In genomic region chr14:22994762-22995275, GRCh38 we compare ENCODE assay signal across 1 cellular context.
TF ChIP-seq lines count a peak whose summit lies in the region.

No MANE protein-coding gene starts in this region.

TF ChIP-seq in A549, 52 proteins besides CTCF, POLR2A, EP300 and RAD21:
- TF ChIP-seq HEYL (CRISPR knock-in tag; IDR thresholded peaks at IDR 0.05) (no peak), SMC3 (IDR thresholded peaks at IDR 0.05) (peak; percentile 58; the same call in 2 of the 3 replicates)
